In the genomic region with DNA sequence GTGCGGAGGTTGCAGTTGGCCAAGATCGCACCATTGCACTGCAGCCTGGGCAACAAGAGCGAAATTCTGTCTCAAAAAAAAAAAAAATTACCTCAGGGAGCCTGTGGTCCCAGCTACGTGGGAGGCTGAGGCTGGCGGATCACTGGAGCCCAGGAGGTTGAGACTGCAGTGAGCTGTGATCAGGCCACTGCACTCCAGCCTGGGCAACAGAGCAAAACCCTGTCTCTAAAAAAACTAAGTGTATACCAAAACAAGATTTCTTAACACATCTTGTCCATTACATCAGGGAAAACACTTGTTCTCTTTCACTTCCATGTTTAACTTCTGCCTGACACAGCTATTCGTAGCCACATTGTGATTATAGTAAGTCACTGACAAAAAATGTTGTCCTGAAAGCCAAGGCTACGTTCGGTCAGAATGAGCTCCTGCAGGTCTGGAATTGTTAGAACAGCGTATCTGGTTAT, we compare ENCODE assay signal across 8 cellular contexts. TPM values are rescaled to one million over a fixed set of nuclear protein-coding genes. Genes with fewer than 3 reads are reported as not detected.
DNase-seq lines count a peak whose midpoint lies in the region; ATAC-seq lines count a peak whose summit lies in the region.

No MANE protein-coding gene starts in this region.

- peak; percentile 23 for DNase-seq in SKM-1 treated with dmso at 0.1 percent for 144 hours (lab: John Stamatoyannopoulos, UW; ENCODE audit: unreplicated experiment)
- DNase-seq in SKM-1 (lab: John Stamatoyannopoulos, UW; ENCODE audit: unreplicated experiment) = no peak
- peak; percentile 49 for DNase-seq in SIG-M5 (lab: John Stamatoyannopoulos, UW)
- DNase-seq in fibroblast of the conjunctiva (ENCODE audit: low read depth) = peak; percentile 70
- DNase-seq in stimulated activated naive B cell treated with anti-CD40 and anti-IgM and Interleukin-4, amounts not matched to agents 10 μg/mL and 1 μg/mL and 100 μg/mL, for 72 hours = peak; percentile 74
- no peak for DNase-seq in mucosa of gallbladder (ENCODE audit: low spot score)
- DNase-seq in cortex of kidney (lab: John Stamatoyannopoulos, UW) = no peak

- H3K9me3 Mint-ChIP-seq in stimulated activated naive B cell treated with anti-CD40 and anti-IgM and Interleukin-4, amounts not matched to agents 10 μg/mL and 1 μg/mL and 100 μg/mL, for 72 hours = no peaks in the 10 kb centered on the region

- H3K27ac Mint-ChIP-seq in stimulated activated naive B cell treated with anti-CD40 and anti-IgM and Interleukin-4, amounts not matched to agents 10 μg/mL and 1 μg/mL and 100 μg/mL, for 72 hours = peak overlapping the region; percentile 99

- H3K36me3 Mint-ChIP-seq in stimulated activated naive B cell treated with anti-CD40 and anti-IgM and Interleukin-4, amounts not matched to agents 10 μg/mL and 1 μg/mL and 100 μg/mL, for 72 hours = peaks cover 22 to 29% of the 10 kb centered on the region in 2 donors

- H3K4me3 Mint-ChIP-seq in stimulated activated naive B cell treated with anti-CD40 and anti-IgM and Interleukin-4, amounts not matched to agents 10 μg/mL and 1 μg/mL and 100 μg/mL, for 72 hours = peak overlapping the region; percentile 86 to 88

- peak; percentile 21 to 31 for ATAC-seq in stimulated activated naive B cell treated with anti-CD40 and anti-IgM and Interleukin-4, amounts not matched to agents 10 μg/mL and 1 μg/mL and 100 μg/mL, for 72 hours (replicated peaks)
- no peak for ATAC-seq in GM21360 (IDR thresholded peaks at IDR 0.05; ENCODE audit: unreplicated experiment)

- H3K27me3 Mint-ChIP-seq in stimulated activated naive B cell treated with anti-CD40 and anti-IgM and Interleukin-4, amounts not matched to agents 10 μg/mL and 1 μg/mL and 100 μg/mL, for 72 hours = no peaks in the 10 kb centered on the region

- H3K4me1 Mint-ChIP-seq in stimulated activated naive B cell treated with anti-CD40 and anti-IgM and Interleukin-4, amounts not matched to agents 10 μg/mL and 1 μg/mL and 100 μg/mL, for 72 hours = peaks cover 36 to 60% of the 10 kb centered on the region in 2 donors

RNA-seq across cellular contexts. Expression of a gene that starts 1.4 kb away (rescaled TPM):
- total RNA-seq in mucosa of gallbladder = 52.0 TPM

RNA-seq across cellular contexts. Expression of a gene that starts 2.0 kb away (rescaled TPM):
- 45.0 TPM for total RNA-seq in mucosa of gallbladder

RNA-seq across cellular contexts. Expression of a gene that starts 9.0 kb away (rescaled TPM):
- total RNA-seq in mucosa of gallbladder = 228 TPM

RNA-seq across cellular contexts. Expression of a gene that starts 50.2 kb away (rescaled TPM):
- 176 TPM for total RNA-seq in mucosa of gallbladder

RNA-seq across cellular contexts. Expression of a gene that starts 60.0 kb away (rescaled TPM):
- total RNA-seq in mucosa of gallbladder = 2.6 TPM

Comparison
In these comparisons a context has a peak if more than half of its experiments do, and no peak if none do; other contexts are left out.
1. DNase-seq: peak in SKM-1 treated with dmso at 0.1 percent for 144 hours (single experiment), SIG-M5 (single experiment), fibroblast of the conjunctiva (single experiment) and stimulated activated naive B cell treated with anti-CD40 and anti-IgM and Interleukin-4, amounts not matched to agents 10 μg/mL and 1 μg/mL and 100 μg/mL, for 72 hours (single experiment); none in SKM-1 (single experiment), mucosa of gallbladder (single experiment) and cortex of kidney (single experiment).